Comparison of ENCODE assay signal across 8 cellular contexts in the genomic region with DNA sequence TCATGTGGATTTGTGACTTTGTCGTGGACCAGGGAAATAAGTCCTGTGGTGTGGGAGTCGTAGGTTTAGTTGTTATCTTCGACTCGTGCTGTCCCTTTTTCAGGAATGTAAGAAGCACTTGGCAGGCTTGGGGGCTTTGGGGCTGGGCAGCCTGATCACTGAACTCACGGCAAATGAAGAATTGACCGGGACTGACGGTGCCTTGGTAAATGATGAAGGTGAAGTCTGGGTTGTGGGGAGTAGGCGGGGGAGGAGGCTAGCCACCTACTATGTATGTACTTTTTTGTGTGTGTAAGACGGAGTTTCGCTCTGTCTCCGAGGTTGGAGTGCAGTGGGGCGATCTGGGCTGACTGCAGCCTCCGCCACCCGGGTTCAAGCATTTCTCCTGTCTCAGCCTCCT. TPM values are rescaled to one million over a fixed set of nuclear protein-coding genes. Genes with fewer than 3 reads are reported as not detected.
DNase-seq lines count a peak whose midpoint lies in the region; ATAC-seq and TF ChIP-seq lines count a peak whose summit lies in the region.

No MANE protein-coding gene starts in this region.

- peak overlapping the region; percentile 67 for H2AK5ac ChIP-seq in IMR-90 (ENCODE audit: low read depth, low read length)

- H4K20me1 ChIP-seq in IMR-90 (ENCODE audit: insufficient read depth, low read length) = no peaks in the 10 kb centered on the region

- H3K14ac ChIP-seq in IMR-90 (replicated peaks; ENCODE audit: low read depth, low read length) = peak overlapping the region; percentile 96

- no peak for TF ChIP-seq POLR2A in IMR-90 (IDR thresholded peaks at IDR 0.05; ENCODE audit: low read depth, low read length)

- peak overlapping the region; percentile 97 for H3K4ac ChIP-seq in IMR-90 (ENCODE audit: low read depth, low read length)

- ATAC-seq in IMR-90 (ENCODE audit: low read depth) (no peak), GM21515 (IDR thresholded peaks at IDR 0.05; ENCODE audit: unreplicated experiment) (no peak), HG03097 (IDR thresholded peaks at IDR 0.05; ENCODE audit: low FRiP score, unreplicated experiment) (no peak)
- ATAC-seq in activated CD4-positive, CD25-positive, alpha-beta regulatory T cell treated with anti-CD3 and anti-CD28 coated beads, Interleukin-2, amount 50 U/mL, for 24 hours = no peak

- H4K91ac ChIP-seq in IMR-90 (ENCODE audit: insufficient read depth, low read depth, low read length) = peak overlapping the region; percentile 41; the same call in 1 of the 2 replicates

- in situ Hi-C loops in IMR-90 (cut with MboI; ENCODE audit: low sequenced_read_pairs) = no loop called here

- no peak overlapping the region for H2BK120ac ChIP-seq in IMR-90 (ENCODE audit: low read depth, low read length)

- no peak overlapping the region for H3K18ac ChIP-seq in IMR-90 (ENCODE audit: low read depth, low read length)

- 40% methylated on average over 5 of the region's 14 CpGs; no CpG with 5 or more reads in 1 of the 2 experiments for WGBS in IMR-90 (ENCODE audit: extremely low coverage in 2 of 2, insufficient read length in 1 of 2), 2 experiments

- dilution Hi-C loops in IMR-90 (cut with HindIII; ENCODE audit: low sequenced_read_pairs, unreplicated experiment) = no loop called here

- H2BK15ac ChIP-seq in IMR-90 (ENCODE audit: low read depth, low read length) = no peak overlapping the region

- H3K27ac ChIP-seq in IMR-90 (ENCODE audit: insufficient read depth, low read length) = peak overlapping the region; percentile 95

- H3K36me3 Mint-ChIP-seq in activated T-helper 2 cell treated with anti-CD3 and anti-CD28 coated beads, Interferon-gamma antibody, Interleukin-2, Interleukin-4, amounts not matched to agents 10 μg/mL and 5 μg/mL and 100 μg/mL, durations not matched to agents 14 hours and 24 hours and 36 hours (ENCODE audit: low read depth) = peaks cover 42% of the 10 kb centered on the region
- H3K36me3 Mint-ChIP-seq in stimulated activated naive CD8-positive, alpha-beta T cell treated with anti-CD3 and anti-CD28 coated beads, Interleukin-15, Interleukin-2, amounts not matched to agents 100 ng/mL and 50 ng/mL, for 24 hours (ENCODE audit: low read depth) = peaks cover 24% of the 10 kb centered on the region

- H2AK9ac ChIP-seq in IMR-90 (replicated peaks; ENCODE audit: low read depth, low read length, poor library complexity) = peak overlapping the region; percentile 82

- POLR2A ChIA-PET in IMR-90 (lab: Charles Lee; ENCODE audit: unreplicated experiment) = no interaction called here

- intact Hi-C loops in IMR-90 (cut with micrococcal nuclease) = loop anchor here (5.0 kb wide), 2 partner anchors 85 to 115 kb away; a partner anchor contains a TSS
- intact Hi-C loops in activated T-helper 2 cell treated with anti-CD3 and anti-CD28 coated beads, Interferon-gamma antibody, Interleukin-2, Interleukin-4, amounts not matched to agents 10 μg/mL and 5 μg/mL and 100 μg/mL, durations not matched to agents 14 hours and 24 hours and 36 hours (cut with micrococcal nuclease) = loop anchor here (1.0 to 10.0 kb wide), 4 partner anchors 65 to 253 kb away; a partner anchor contains a TSS

- H3K4me1 Mint-ChIP-seq in activated T-helper 2 cell treated with anti-CD3 and anti-CD28 coated beads, Interferon-gamma antibody, Interleukin-2, Interleukin-4, amounts not matched to agents 10 μg/mL and 5 μg/mL and 100 μg/mL, durations not matched to agents 14 hours and 24 hours and 36 hours (ENCODE audit: low read depth) = peaks cover 23% of the 10 kb centered on the region
- peaks cover 38% of the 10 kb centered on the region for H3K4me1 Mint-ChIP-seq in stimulated activated naive CD8-positive, alpha-beta T cell treated with anti-CD3 and anti-CD28 coated beads, Interleukin-15, Interleukin-2, amounts not matched to agents 100 ng/mL and 50 ng/mL, for 24 hours (ENCODE audit: low read depth)

- peak overlapping the region; percentile 98 for H3K4me3 Mint-ChIP-seq in activated T-helper 2 cell treated with anti-CD3 and anti-CD28 coated beads, Interferon-gamma antibody, Interleukin-2, Interleukin-4, amounts not matched to agents 10 μg/mL and 5 μg/mL and 100 μg/mL, durations not matched to agents 14 hours and 24 hours and 36 hours (ENCODE audit: low read depth)
- peak overlapping the region; percentile 96 for H3K4me3 Mint-ChIP-seq in stimulated activated naive CD8-positive, alpha-beta T cell treated with anti-CD3 and anti-CD28 coated beads, Interleukin-15, Interleukin-2, amounts not matched to agents 100 ng/mL and 50 ng/mL, for 24 hours

- H2BK20ac ChIP-seq in IMR-90 (ENCODE audit: low read depth, low read length) = no peak overlapping the region

- CTCF ChIA-PET in IMR-90 (lab: Yijun Ruan, JAX) = no interaction called here

- DNase-seq in IMR-90 = no peak
- DNase-seq in activated T-helper 2 cell treated with anti-CD3 and anti-CD28 coated beads, Interferon-gamma antibody, Interleukin-2, Interleukin-4, amounts not matched to agents 10 μg/mL and 5 μg/mL and 100 μg/mL, durations not matched to agents 14 hours and 24 hours and 36 hours (ENCODE audit: low spot score) = no peak
- DNase-seq in iris pigment epithelial cell (ENCODE audit: low read depth) = peak; percentile 8
- DNase-seq in NCI-H524 treated with DMSO at 0.1 percent for 48 hours (lab: John Stamatoyannopoulos, UW) = no peak

- no peak for TF ChIP-seq CTCF in IMR-90 (conservative IDR thresholded peaks at IDR 0.05; ENCODE audit: low read depth, low read length)

- peak overlapping the region; percentile 99 for H3K9ac ChIP-seq in IMR-90 (ENCODE audit: low read depth, low read length)

- peak overlapping the region; percentile 99 for H3K27ac Mint-ChIP-seq in activated T-helper 2 cell treated with anti-CD3 and anti-CD28 coated beads, Interferon-gamma antibody, Interleukin-2, Interleukin-4, amounts not matched to agents 10 μg/mL and 5 μg/mL and 100 μg/mL, durations not matched to agents 14 hours and 24 hours and 36 hours
- H3K27ac Mint-ChIP-seq in stimulated activated naive CD8-positive, alpha-beta T cell treated with anti-CD3 and anti-CD28 coated beads, Interleukin-15, Interleukin-2, amounts not matched to agents 100 ng/mL and 50 ng/mL, for 24 hours = peak overlapping the region; percentile 96

- H3K36me3 ChIP-seq in IMR-90 (ENCODE audit: control insufficient read depth, insufficient read depth, low read length) = peaks cover 1% of the 10 kb centered on the region

- no peaks in the 10 kb centered on the region for H3K9me3 Mint-ChIP-seq in activated T-helper 2 cell treated with anti-CD3 and anti-CD28 coated beads, Interferon-gamma antibody, Interleukin-2, Interleukin-4, amounts not matched to agents 10 μg/mL and 5 μg/mL and 100 μg/mL, durations not matched to agents 14 hours and 24 hours and 36 hours
- H3K9me3 Mint-ChIP-seq in stimulated activated naive CD8-positive, alpha-beta T cell treated with anti-CD3 and anti-CD28 coated beads, Interleukin-15, Interleukin-2, amounts not matched to agents 100 ng/mL and 50 ng/mL, for 24 hours = no peaks in the 10 kb centered on the region

- H3K27me3 Mint-ChIP-seq in activated T-helper 2 cell treated with anti-CD3 and anti-CD28 coated beads, Interferon-gamma antibody, Interleukin-2, Interleukin-4, amounts not matched to agents 10 μg/mL and 5 μg/mL and 100 μg/mL, durations not matched to agents 14 hours and 24 hours and 36 hours (ENCODE audit: low read depth) = no peaks in the 10 kb centered on the region
- no peaks in the 10 kb centered on the region for H3K27me3 Mint-ChIP-seq in stimulated activated naive CD8-positive, alpha-beta T cell treated with anti-CD3 and anti-CD28 coated beads, Interleukin-15, Interleukin-2, amounts not matched to agents 100 ng/mL and 50 ng/mL, for 24 hours

- peak overlapping the region; percentile 80 for H3K56ac ChIP-seq in IMR-90 (ENCODE audit: extremely low read depth, insufficient read depth, low read length)

- no peaks in the 10 kb centered on the region for H3K9me3 ChIP-seq in IMR-90 (ENCODE audit: control insufficient read depth, insufficient read depth, low read length)

- H4K8ac ChIP-seq in IMR-90 (ENCODE audit: low read depth in 2 of 2, low read length in 2 of 2) = peak overlapping the region; percentile 54 to 73; a peak in 2 of 4 replicates

- H2AFZ ChIP-seq in IMR-90 (replicated peaks; ENCODE audit: low read length, poor library complexity) = peak overlapping the region; percentile 51

- peak overlapping the region; percentile 79; the same call in 1 of the 2 replicates for H3K23ac ChIP-seq in IMR-90 (ENCODE audit: low read depth, low read length)

- peak overlapping the region; percentile 91 for H3K4me3 ChIP-seq in IMR-90 (ENCODE audit: insufficient read depth, low read depth, low read length)

- no peaks in the 10 kb centered on the region for H3K27me3 ChIP-seq in IMR-90 (ENCODE audit: control insufficient read depth, insufficient read depth, low read length)

- H4K5ac ChIP-seq in IMR-90 (ENCODE audit: low read depth, low read length) = no peak overlapping the region

- H3K9me1 ChIP-seq in IMR-90 (ENCODE audit: insufficient read depth, low read length) = no peaks in the 10 kb centered on the region

- H3K4me2 ChIP-seq in IMR-90 (ENCODE audit: low read depth, low read length) = peak overlapping the region; percentile 99

- no TSS peak for BruUV-seq in IMR-90 (replicated peaks; lab: Mats Ljungman, UMichigan)

- TF ChIP-seq RAD21 in IMR-90 (IDR thresholded peaks at IDR 0.05; ENCODE audit: low read length) = no peak

- H2BK5ac ChIP-seq in IMR-90 (ENCODE audit: low read depth, low read length, poor library complexity, severe bottlenecking) = peak overlapping the region; percentile 93

- H3K4me1 ChIP-seq in IMR-90 (ENCODE audit: control insufficient read depth, insufficient read depth, low read length) = no peaks in the 10 kb centered on the region; the same call in 1 of the 2 replicates

- peaks cover 5 to 22% of the 10 kb centered on the region in 2 experiments; a peak in 3 of 4 replicates for H3K79me1 ChIP-seq in IMR-90 (ENCODE audit: low read depth in 1 of 2, low read length in 2 of 2)

TF ChIP-seq in IMR-90, 13 proteins besides CTCF, POLR2A, EP300 and RAD21 (continues in another document):
- TF ChIP-seq CEBPB (IDR thresholded peaks at IDR 0.05; ENCODE audit: low read depth, low read length) (no peak), RCOR1 (IDR thresholded peaks at IDR 0.05; ENCODE audit: insufficient replicate concordance, low read length) (no peak), MAZ (IDR thresholded peaks at IDR 0.05; ENCODE audit: borderline replicate concordance, low read depth, low read length) (no peak)

RNA-seq across cellular contexts. Expression of a gene that starts 1.2 kb away (rescaled TPM):
- 25.5 and 36.1 TPM in 2 replicates for total RNA-seq in IMR-90 (2012; rRNA removed)
- polyA plus RNA-seq in IMR-90 (2012; rRNA removed) = 11.6 and 15.7 TPM in 2 replicates
- 2.1 and 2.9 TPM in 2 replicates for polyA plus RNA-seq in IMR-90 (2012; cell fraction: cytosol; rRNA removed)
- 3.6 and 29.2 TPM in 2 replicates for polyA plus RNA-seq in IMR-90 (2012; cell fraction: nucleus; rRNA removed; ENCODE audit: low replicate concordance)
- 48.0 and 49.6 TPM in 2 replicates for total RNA-seq in activated T-helper 2 cell treated with anti-CD3 and anti-CD28 coated beads, Interferon-gamma antibody, Interleukin-2, Interleukin-4, amounts not matched to agents 10 μg/mL and 5 μg/mL and 100 μg/mL, durations not matched to agents 14 hours and 24 hours and 36 hours
